Comparison of ENCODE assay signal across 9 cellular contexts in genomic region chr16:13390093-13390985, GRCh38.
DNase-seq lines count a peak whose midpoint lies in the region; ATAC-seq and TF ChIP-seq lines count a peak whose summit lies in the region.
"Had no signal": no experiment of that assay in that cellular context is flagged by ENCODE, and none has a peak within 500 bp of the region (broad histone marks: within the 10 kb centered on the region; RNA-seq: fewer than 3 reads in every experiment).

No MANE protein-coding gene starts in this region.

- no peaks in the 10 kb centered on the region for H3K4me1 Mint-ChIP-seq in activated T-helper 2 cell treated with anti-CD3 and anti-CD28 coated beads, Interferon-gamma antibody, Interleukin-2, Interleukin-4, amounts not matched to agents 10 μg/mL and 5 μg/mL and 100 μg/mL, durations not matched to agents 14 hours and 24 hours and 36 hours (ENCODE audit: low read depth)

- no peaks in the 10 kb centered on the region for H4K20me1 ChIP-seq in smooth muscle cell (ENCODE audit: low read depth)

- no peaks in the 10 kb centered on the region for H3K27me3 Mint-ChIP-seq in activated T-helper 2 cell treated with anti-CD3 and anti-CD28 coated beads, Interferon-gamma antibody, Interleukin-2, Interleukin-4, amounts not matched to agents 10 μg/mL and 5 μg/mL and 100 μg/mL, durations not matched to agents 14 hours and 24 hours and 36 hours (ENCODE audit: low read depth)

- no peaks in the 10 kb centered on the region for H3K36me3 Mint-ChIP-seq in activated T-helper 2 cell treated with anti-CD3 and anti-CD28 coated beads, Interferon-gamma antibody, Interleukin-2, Interleukin-4, amounts not matched to agents 10 μg/mL and 5 μg/mL and 100 μg/mL, durations not matched to agents 14 hours and 24 hours and 36 hours (ENCODE audit: low read depth)

- H3K4me3 Mint-ChIP-seq in activated T-helper 2 cell treated with anti-CD3 and anti-CD28 coated beads, Interferon-gamma antibody, Interleukin-2, Interleukin-4, amounts not matched to agents 10 μg/mL and 5 μg/mL and 100 μg/mL, durations not matched to agents 14 hours and 24 hours and 36 hours (ENCODE audit: low read depth) = no peak overlapping the region

- in situ Hi-C loops in GM13976 (cut with MboI; ENCODE audit: low sequenced_read_pairs, unreplicated experiment) = no loop called here

- ATAC-seq in GM21515 (IDR thresholded peaks at IDR 0.05; ENCODE audit: unreplicated experiment) (peak; percentile 64), HG03439 (IDR thresholded peaks at IDR 0.05; ENCODE audit: unreplicated experiment) (peak; percentile 77), left ventricle myocardium superior (no peak)
- ATAC-seq: heart left ventricle had no signal

- no peak overlapping the region for H3K4me3 ChIP-seq in smooth muscle cell
- H3K4me3 ChIP-seq: heart left ventricle had no signal

- H3K9me3 ChIP-seq in smooth muscle cell (replicated peaks; ENCODE audit: low read depth) = no peaks in the 10 kb centered on the region

- no peaks in the 10 kb centered on the region for H3K79me2 ChIP-seq in smooth muscle cell (ENCODE audit: low read depth)

- WGBS in smooth muscle cell (ENCODE audit: low lambda C conversion rate) = 74% methylated on average over 7 of the region's 7 CpGs

- H3K4me1 ChIP-seq in smooth muscle cell (ENCODE audit: low read depth) = no peaks in the 10 kb centered on the region
- H3K4me1 ChIP-seq: heart left ventricle had no signal

- DNase-seq in GM13976 (ENCODE audit: low spot score) (peak; percentile 29), left ventricle myocardium superior (no peak), superior temporal gyrus (ENCODE audit: extremely low spot score) (no peak), smooth muscle cell (lab: John Stamatoyannopoulos, UW; ENCODE audit: unreplicated experiment) (no peak)
- no peak for DNase-seq in activated T-helper 2 cell treated with anti-CD3 and anti-CD28 coated beads, Interferon-gamma antibody, Interleukin-2, Interleukin-4, amounts not matched to agents 10 μg/mL and 5 μg/mL and 100 μg/mL, durations not matched to agents 14 hours and 24 hours and 36 hours (ENCODE audit: low spot score)
- DNase-seq: heart left ventricle had no signal

- H3K9me3 Mint-ChIP-seq in activated T-helper 2 cell treated with anti-CD3 and anti-CD28 coated beads, Interferon-gamma antibody, Interleukin-2, Interleukin-4, amounts not matched to agents 10 μg/mL and 5 μg/mL and 100 μg/mL, durations not matched to agents 14 hours and 24 hours and 36 hours = peaks cover 33% of the 10 kb centered on the region

- H3K4me2 ChIP-seq in smooth muscle cell = no peak overlapping the region

- no peaks in the 10 kb centered on the region for H3F3A ChIP-seq in smooth muscle cell (ENCODE audit: low read depth)

- peak overlapping the region; percentile 49 for H3K27ac ChIP-seq in VCaP
- no peak overlapping the region for H3K27ac ChIP-seq in smooth muscle cell (ENCODE audit: low read depth)
- H3K27ac ChIP-seq: heart left ventricle had no signal

- no peak overlapping the region for H2AFZ ChIP-seq in smooth muscle cell (ENCODE audit: low read depth)

- H3K36me3 ChIP-seq in smooth muscle cell (ENCODE audit: low read depth) = no peaks in the 10 kb centered on the region
- H3K36me3 ChIP-seq: heart left ventricle had no signal

- H3K27ac Mint-ChIP-seq in activated T-helper 2 cell treated with anti-CD3 and anti-CD28 coated beads, Interferon-gamma antibody, Interleukin-2, Interleukin-4, amounts not matched to agents 10 μg/mL and 5 μg/mL and 100 μg/mL, durations not matched to agents 14 hours and 24 hours and 36 hours = no peak overlapping the region

- no peaks in the 10 kb centered on the region for H3K27me3 ChIP-seq in smooth muscle cell (ENCODE audit: low read depth)

- intact Hi-C loops in left ventricle myocardium superior (cut with micrococcal nuclease) = no loop called here
- intact Hi-C loops in activated T-helper 2 cell treated with anti-CD3 and anti-CD28 coated beads, Interferon-gamma antibody, Interleukin-2, Interleukin-4, amounts not matched to agents 10 μg/mL and 5 μg/mL and 100 μg/mL, durations not matched to agents 14 hours and 24 hours and 36 hours (cut with micrococcal nuclease) = no loop called here

- TF ChIP-seq CTCF in GM13976 (IDR thresholded peaks at IDR 0.05; ENCODE audit: borderline replicate concordance, control extremely low read depth, extremely low read depth, insufficient read depth, missing control alignments) (no peak), VCaP (conservative IDR thresholded peaks at IDR 0.05) (no peak), smooth muscle cell (IDR thresholded peaks at IDR 0.05; ENCODE audit: borderline replicate concordance, insufficient read depth, poor library complexity, severe bottlenecking) (no peak)

- H3K9ac ChIP-seq in smooth muscle cell (ENCODE audit: low read depth) = no peak overlapping the region
